ENCODE assay signal across 29 cellular contexts in genomic region chr6:166655251-166655650, GRCh38.
"Had no signal": no experiment of that assay in that cellular context is flagged by ENCODE, and none has a peak within 500 bp of the region (broad histone marks: within the 10 kb centered on the region; RNA-seq: fewer than 3 reads in every experiment).

No MANE protein-coding gene starts in this region.

- H3K4me3 Mint-ChIP-seq: activated CD4-positive, alpha-beta memory T cell treated with anti-CD3 and anti-CD28 coated beads, Interleukin-2, amount 10 ng/mL, durations not matched to agents 7 days and 5 days; activated CD4-positive, alpha-beta T cell treated with anti-CD3 and anti-CD28 coated beads, Interleukin-2, amount 10 ng/mL, durations not matched to agents 24 days and 14 days; activated CD8-positive, alpha-beta memory T cell treated with anti-CD3 and anti-CD28 coated beads, Interleukin-2, amount 10 ng/mL, durations not matched to agents 7 days and 5 days; activated naive CD8-positive, alpha-beta T cell treated with anti-CD3 and anti-CD28 coated beads, Interleukin-2, amount 50 U/mL, for 24 hours; brain; mesothelial cell of epicardium; naive thymus-derived CD8-positive, alpha-beta T cell; neural progenitor cell; stimulated activated effector memory CD8-positive, alpha-beta T cell treated with anti-CD3 and anti-CD28 coated beads, Interleukin-12 subunit alpha, Interleukin-12 subunit beta, amount 100 ng/mL, for 72 hours; stimulated activated naive CD8-positive, alpha-beta T cell treated with anti-CD3 and anti-CD28 coated beads, Interleukin-15, amount 100 ng/mL, for 72 hours; T-helper 1 cell treated with Interleukin-12 subunit alpha and Interleukin-12 subunit beta and Interleukin-4 antibody, amounts not matched to agents 30 μg/mL and 1 μg/mL, for 36 hours had no signal

- ATAC-seq: activated CD8-positive, alpha-beta memory T cell treated with anti-CD3 and anti-CD28 coated beads, Interleukin-2, amount 10 ng/mL, durations not matched to agents 7 days and 5 days; activated naive CD8-positive, alpha-beta T cell treated with anti-CD3 and anti-CD28 coated beads, Interleukin-2, amount 50 U/mL, for 24 hours; left lung; naive thymus-derived CD8-positive, alpha-beta T cell; stimulated activated effector memory CD8-positive, alpha-beta T cell treated with anti-CD3 and anti-CD28 coated beads, Interleukin-12 subunit alpha, Interleukin-12 subunit beta, amount 100 ng/mL, for 72 hours; stimulated activated naive CD8-positive, alpha-beta T cell treated with anti-CD3 and anti-CD28 coated beads, Interleukin-15, amount 100 ng/mL, for 72 hours had no signal

- H3K36me3 ChIP-seq: left lung, neural progenitor cell, suprapubic skin, tibial nerve had no signal

- H3K27ac Mint-ChIP-seq: activated CD4-positive, alpha-beta memory T cell treated with anti-CD3 and anti-CD28 coated beads, Interleukin-2, amount 10 ng/mL, durations not matched to agents 7 days and 5 days; activated CD4-positive, alpha-beta T cell treated with anti-CD3 and anti-CD28 coated beads, Interleukin-2, amount 10 ng/mL, durations not matched to agents 24 days and 14 days; activated CD8-positive, alpha-beta memory T cell treated with anti-CD3 and anti-CD28 coated beads, Interleukin-2, amount 10 ng/mL, durations not matched to agents 7 days and 5 days; activated naive CD8-positive, alpha-beta T cell treated with anti-CD3 and anti-CD28 coated beads, Interleukin-2, amount 50 U/mL, for 24 hours; brain; mesothelial cell of epicardium; naive thymus-derived CD8-positive, alpha-beta T cell; neural progenitor cell; stimulated activated effector memory CD8-positive, alpha-beta T cell treated with anti-CD3 and anti-CD28 coated beads, Interleukin-12 subunit alpha, Interleukin-12 subunit beta, amount 100 ng/mL, for 72 hours; stimulated activated naive CD8-positive, alpha-beta T cell treated with anti-CD3 and anti-CD28 coated beads, Interleukin-15, amount 100 ng/mL, for 72 hours; T-helper 1 cell treated with Interleukin-12 subunit alpha and Interleukin-12 subunit beta and Interleukin-4 antibody, amounts not matched to agents 30 μg/mL and 1 μg/mL, for 36 hours had no signal

- H3K27ac ChIP-seq: left lung, neural progenitor cell, skin epidermis, suprapubic skin, tibial nerve had no signal

- H3K4me3 ChIP-seq: left lung, lung, skin epidermis, suprapubic skin, tibial nerve had no signal

- DNase-seq: activated CD4-positive, alpha-beta memory T cell treated with anti-CD3 and anti-CD28 coated beads, Interleukin-2, amount 10 ng/mL, durations not matched to agents 7 days and 5 days; activated CD4-positive, alpha-beta T cell treated with anti-CD3 and anti-CD28 coated beads, Interleukin-2, amount 10 ng/mL, durations not matched to agents 24 days and 14 days; activated CD8-positive, alpha-beta memory T cell treated with anti-CD3 and anti-CD28 coated beads, Interleukin-2, amount 10 ng/mL, durations not matched to agents 7 days and 5 days; activated effector memory CD4-positive, alpha-beta T cell treated with anti-CD3 and anti-CD28 coated beads, Interleukin-2, amount 50 U/mL, for 16 hours; activated naive CD4-positive, alpha-beta T cell treated with anti-CD3 and anti-CD28 coated beads, Interleukin-2, amount 50 U/mL, for 16 hours; activated naive CD8-positive, alpha-beta T cell treated with anti-CD3 and anti-CD28 coated beads, Interleukin-2, amount 50 U/mL, for 24 hours; activated T-cell treated with anti-CD3 and anti-CD28 coated beads for 4 hours; anterior cingulate cortex; caudate nucleus; dermis blood vessel endothelial cell; effector CD8-positive, alpha-beta T cell; erythroblast; foreskin fibroblast; kidney; left lung; naive thymus-derived CD8-positive, alpha-beta T cell; right cardiac atrium; stimulated activated CD4-positive, alpha-beta T cell treated with anti-CD3 and anti-CD28 coated beads, Interleukin-2, amount 100 ng/mL, for 24 hours; stimulated activated naive CD8-positive, alpha-beta T cell treated with anti-CD3 and anti-CD28 coated beads, Interleukin-15, amount 100 ng/mL, for 72 hours; T1000 had no signal

- H3K4me1 ChIP-seq: suprapubic skin, tibial nerve had no signal

- H3K36me3 Mint-ChIP-seq: activated CD8-positive, alpha-beta memory T cell treated with anti-CD3 and anti-CD28 coated beads, Interleukin-2, amount 10 ng/mL, durations not matched to agents 7 days and 5 days; brain; neural progenitor cell; stimulated activated effector memory CD8-positive, alpha-beta T cell treated with anti-CD3 and anti-CD28 coated beads, Interleukin-12 subunit alpha, Interleukin-12 subunit beta, amount 100 ng/mL, for 72 hours had no signal

- H3K27me3 Mint-ChIP-seq: brain; stimulated activated naive CD8-positive, alpha-beta T cell treated with anti-CD3 and anti-CD28 coated beads, Interleukin-15, amount 100 ng/mL, for 72 hours had no signal

- H3K4me1 Mint-ChIP-seq: stimulated activated effector memory CD8-positive, alpha-beta T cell treated with anti-CD3 and anti-CD28 coated beads, Interleukin-12 subunit alpha, Interleukin-12 subunit beta, amount 100 ng/mL, for 72 hours had no signal

- H3K9me3 Mint-ChIP-seq: activated CD4-positive, alpha-beta memory T cell treated with anti-CD3 and anti-CD28 coated beads, Interleukin-2, amount 10 ng/mL, durations not matched to agents 7 days and 5 days; activated CD4-positive, alpha-beta T cell treated with anti-CD3 and anti-CD28 coated beads, Interleukin-2, amount 10 ng/mL, durations not matched to agents 24 days and 14 days; activated naive CD8-positive, alpha-beta T cell treated with anti-CD3 and anti-CD28 coated beads, Interleukin-2, amount 50 U/mL, for 24 hours; mesothelial cell of epicardium; naive thymus-derived CD8-positive, alpha-beta T cell; neural progenitor cell; stimulated activated effector memory CD8-positive, alpha-beta T cell treated with anti-CD3 and anti-CD28 coated beads, Interleukin-12 subunit alpha, Interleukin-12 subunit beta, amount 100 ng/mL, for 72 hours; stimulated activated naive CD8-positive, alpha-beta T cell treated with anti-CD3 and anti-CD28 coated beads, Interleukin-15, amount 100 ng/mL, for 72 hours; T-helper 1 cell treated with Interleukin-12 subunit alpha and Interleukin-12 subunit beta and Interleukin-4 antibody, amounts not matched to agents 30 μg/mL and 1 μg/mL, for 36 hours had no signal

- H3K9me3 ChIP-seq: left lung, suprapubic skin, tibial nerve had no signal
